In the genomic region with DNA sequence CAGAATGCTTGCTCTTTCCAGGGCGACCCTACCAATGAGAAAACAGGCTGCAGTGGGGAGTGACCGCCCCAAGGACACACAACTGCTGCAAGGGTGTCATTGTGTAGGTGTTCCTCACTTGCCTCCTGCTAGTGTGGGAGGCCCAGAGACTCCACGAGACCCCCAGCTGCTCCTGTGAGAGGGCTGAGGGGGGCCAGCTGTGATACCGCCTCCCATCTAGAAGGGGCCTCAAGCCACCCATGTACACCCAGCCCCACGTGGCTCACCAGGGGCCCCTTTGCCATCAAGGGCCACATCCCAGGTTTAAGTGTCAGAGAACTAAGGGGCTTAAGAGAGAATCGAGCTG, we compare ENCODE assay signal across 12 cellular contexts. TPM values are rescaled to one million over a fixed set of nuclear protein-coding genes. Genes with fewer than 3 reads are reported as not detected.
"Had no signal": no experiment of that assay in that cellular context is flagged by ENCODE, and none has a peak within 500 bp of the region (broad histone marks: within the 10 kb centered on the region; RNA-seq: fewer than 3 reads in every experiment).

No MANE protein-coding gene starts in this region.

- H3K9me3 ChIP-seq: pancreas, thyroid gland, uterus had no signal

- H3K4me3 ChIP-seq: lung, thyroid gland, uterus had no signal

- ATAC-seq: left colon; natural killer cell treated with Interleukin-12 subunit alpha and Interleukin-12 subunit beta and Interleukin-15 and Interleukin-18, amount 100 ng/mL, for 72 hours had no signal

- H3K27me3 ChIP-seq: pancreas, thyroid gland, uterus had no signal

- H3K36me3 ChIP-seq: esophagus muscularis mucosa, pancreas, thyroid gland, uterus had no signal

- H3K4me3 Mint-ChIP-seq: activated naive CD4-positive, alpha-beta T cell treated with anti-CD3 and anti-CD28 coated beads, Interleukin-2, amount 50 U/mL, for 24 hours; natural killer cell treated with Interleukin-12 subunit alpha and Interleukin-12 subunit beta and Interleukin-15 and Interleukin-18, amount 100 ng/mL, for 72 hours had no signal

- DNase-seq: activated CD4-positive, alpha-beta T cell treated with anti-CD3 and anti-CD28 coated beads for 4 hours; activated CD8-positive, alpha-beta memory T cell treated with anti-CD3 and anti-CD28 coated beads for 24 hours; amygdala; T1000 had no signal

- H3K27ac Mint-ChIP-seq: activated naive CD4-positive, alpha-beta T cell treated with anti-CD3 and anti-CD28 coated beads, Interleukin-2, amount 50 U/mL, for 24 hours; natural killer cell treated with Interleukin-12 subunit alpha and Interleukin-12 subunit beta and Interleukin-15 and Interleukin-18, amount 100 ng/mL, for 72 hours had no signal

- H3K27ac ChIP-seq: pancreas had no signal

RNA-seq across cellular contexts. Expression of gene ASS1, which starts 1.3 kb away (rescaled TPM):
- total RNA-seq: natural killer cell treated with Interleukin-12 subunit alpha and Interleukin-12 subunit beta and Interleukin-15 and Interleukin-18, amount 100 ng/mL, for 72 hours had no signal
